In the genomic region with DNA sequence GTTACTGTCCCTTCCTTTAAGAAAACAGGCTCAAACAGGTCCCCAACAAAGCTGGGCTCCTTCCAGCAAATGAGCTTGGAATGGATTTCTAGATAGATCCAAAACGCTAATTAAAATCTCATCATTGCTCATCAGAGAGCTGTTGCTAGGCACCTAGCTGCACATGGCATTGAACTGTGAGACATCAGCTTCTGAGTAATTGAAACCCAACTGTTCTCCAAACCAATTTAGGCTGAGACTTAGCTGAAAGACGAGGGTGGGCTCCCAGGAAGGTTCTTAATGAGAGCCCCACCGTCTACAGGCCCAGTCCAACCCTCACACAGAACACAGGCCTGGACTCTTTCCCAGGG, we compare ENCODE assay signal across 26 cellular contexts. TPM values are rescaled to one million over a fixed set of nuclear protein-coding genes. Genes with fewer than 3 reads are reported as not detected.
DNase-seq lines count a peak whose midpoint lies in the region; ATAC-seq, FAIRE-seq and TF ChIP-seq lines count a peak whose summit lies in the region.
"Had no signal": no experiment of that assay in that cellular context is flagged by ENCODE, and none has a peak within 500 bp of the region (broad histone marks: within the 10 kb centered on the region; RNA-seq: fewer than 3 reads in every experiment).

No MANE protein-coding gene starts in this region.

- CTCF ChIA-PET in activated CD4-positive, alpha-beta T cell treated with anti-CD3 and anti-CD28 coated beads for 36 hours (lab: Charles Lee): no interaction called here

- no peaks in the 10 kb centered on the region for H3K9me3 ChIP-seq in gastrocnemius medialis
- H3K9me3 ChIP-seq: A549, BE2C, right atrium auricular region, tibial artery had no signal

- no peak for TF ChIP-seq POLR2A in gastrocnemius medialis (IDR thresholded peaks at IDR 0.05)

- H3K27ac Mint-ChIP-seq in activated CD4-positive, alpha-beta T cell treated with anti-CD3 and anti-CD28 coated beads for 36 hours: no peak overlapping the region
- no peak overlapping the region for H3K27ac Mint-ChIP-seq in activated naive CD8-positive, alpha-beta T cell treated with anti-CD3 and anti-CD28 coated beads for 36 hours
- H3K27ac Mint-ChIP-seq: activated CD4-positive, alpha-beta memory T cell treated with anti-CD3 and anti-CD28 coated beads, Interleukin-2, amount 10 ng/mL, durations not matched to agents 7 days and 5 days had no signal

- POLR2A ChIA-PET in activated CD4-positive, alpha-beta T cell treated with anti-CD3 and anti-CD28 coated beads for 36 hours (lab: Charles Lee): no interaction called here

- H3K4me3 ChIP-seq in gastrocnemius medialis: no peak overlapping the region
- H3K4me3 ChIP-seq: A549, cardiac muscle cell, right atrium auricular region, tibial artery had no signal

- H3K36me3 Mint-ChIP-seq in activated CD4-positive, alpha-beta T cell treated with anti-CD3 and anti-CD28 coated beads for 36 hours (ENCODE audit: low read depth): no peaks in the 10 kb centered on the region
- H3K36me3 Mint-ChIP-seq in activated naive CD8-positive, alpha-beta T cell treated with anti-CD3 and anti-CD28 coated beads for 36 hours: no peaks in the 10 kb centered on the region

- H3K27me3 Mint-ChIP-seq in activated CD4-positive, alpha-beta T cell treated with anti-CD3 and anti-CD28 coated beads for 36 hours: peaks cover 8% of the 10 kb centered on the region
- H3K27me3 Mint-ChIP-seq in activated naive CD8-positive, alpha-beta T cell treated with anti-CD3 and anti-CD28 coated beads for 36 hours: peaks cover 11% of the 10 kb centered on the region
- H3K27me3 Mint-ChIP-seq: activated CD4-positive, alpha-beta memory T cell treated with anti-CD3 and anti-CD28 coated beads, Interleukin-2, amount 10 ng/mL, durations not matched to agents 7 days and 5 days had no signal

- H3K36me3 ChIP-seq in gastrocnemius medialis: no peaks in the 10 kb centered on the region
- H3K36me3 ChIP-seq: BE2C, cardiac muscle cell, right atrium auricular region, tibial artery had no signal

- TF ChIP-seq CTCF in gastrocnemius medialis (IDR thresholded peaks at IDR 0.05 in 4 of 5, conservative IDR thresholded peaks at IDR 0.05 in 1 of 5): no peak

- ATAC-seq in gastrocnemius medialis: no peak
- no peak for ATAC-seq in activated CD4-positive, alpha-beta T cell treated with anti-CD3 and anti-CD28 coated beads for 36 hours
- ATAC-seq in GM18868 (IDR thresholded peaks at IDR 0.05; ENCODE audit: unreplicated experiment): no peak
- ATAC-seq: A549; naive thymus-derived CD8-positive, alpha-beta T cell; stimulated activated naive CD8-positive, alpha-beta T cell treated with anti-CD3 and anti-CD28 coated beads, Interleukin-15, Interleukin-2, amounts not matched to agents 100 U/mL and 50 U/mL, for 24 hours had no signal

- no peaks in the 10 kb centered on the region for H3K27me3 ChIP-seq in gastrocnemius medialis
- H3K27me3 ChIP-seq: BE2C, cardiac muscle cell, right atrium auricular region, tibial artery had no signal

- H3K4me3 Mint-ChIP-seq in activated CD4-positive, alpha-beta T cell treated with anti-CD3 and anti-CD28 coated beads for 36 hours: no peak overlapping the region
- no peak overlapping the region for H3K4me3 Mint-ChIP-seq in activated naive CD8-positive, alpha-beta T cell treated with anti-CD3 and anti-CD28 coated beads for 36 hours
- H3K4me3 Mint-ChIP-seq: activated CD4-positive, alpha-beta memory T cell treated with anti-CD3 and anti-CD28 coated beads, Interleukin-2, amount 10 ng/mL, durations not matched to agents 7 days and 5 days; naive thymus-derived CD8-positive, alpha-beta T cell had no signal

- intact Hi-C loops in gastrocnemius medialis (cut with DNase I; ENCODE audit: low total_unique reads): no loop called here
- intact Hi-C loops in activated CD4-positive, alpha-beta T cell treated with anti-CD3 and anti-CD28 coated beads for 36 hours (cut with DNase I, micrococcal nuclease): no loop called here

- no peaks in the 10 kb centered on the region for H3K4me1 Mint-ChIP-seq in activated CD4-positive, alpha-beta T cell treated with anti-CD3 and anti-CD28 coated beads for 36 hours
- no peaks in the 10 kb centered on the region for H3K4me1 Mint-ChIP-seq in activated naive CD8-positive, alpha-beta T cell treated with anti-CD3 and anti-CD28 coated beads for 36 hours
- H3K4me1 Mint-ChIP-seq: activated CD4-positive, alpha-beta memory T cell treated with anti-CD3 and anti-CD28 coated beads, Interleukin-2, amount 10 ng/mL, durations not matched to agents 7 days and 5 days; naive thymus-derived CD8-positive, alpha-beta T cell had no signal

- peak; percentile 13 for FAIRE-seq in islet of Langerhans (lab: Jason Lieb, UNC)
- FAIRE-seq: A549 had no signal

- no peaks in the 10 kb centered on the region for H3K9me3 Mint-ChIP-seq in activated CD4-positive, alpha-beta T cell treated with anti-CD3 and anti-CD28 coated beads for 36 hours (ENCODE audit: low read depth)
- H3K9me3 Mint-ChIP-seq in activated naive CD8-positive, alpha-beta T cell treated with anti-CD3 and anti-CD28 coated beads for 36 hours: no peaks in the 10 kb centered on the region
- H3K9me3 Mint-ChIP-seq: activated CD4-positive, alpha-beta memory T cell treated with anti-CD3 and anti-CD28 coated beads, Interleukin-2, amount 10 ng/mL, durations not matched to agents 7 days and 5 days had no signal

- peak overlapping the region; percentile 56 for H3K27ac ChIP-seq in caudate nucleus (ENCODE audit: low read depth, low read length)
- H3K27ac ChIP-seq in gastrocnemius medialis: no peak overlapping the region
- H3K27ac ChIP-seq: A549, cardiac muscle cell, HL-60, right atrium auricular region, tibial artery had no signal

- no peaks in the 10 kb centered on the region for H3K4me1 ChIP-seq in gastrocnemius medialis
- H3K4me1 ChIP-seq: A549, BE2C, right atrium auricular region had no signal

- in situ Hi-C loops in gastrocnemius medialis (cut with MboI; ENCODE audit: low sequenced_read_pairs in 4 of 4): no loop called here

- DNase-seq in Ammon's horn (ENCODE audit: low spot score) (peak; percentile 71), NCI-H1694 treated with DMSO at 0.1 percent for 48 hours (lab: John Stamatoyannopoulos, UW) (peak; percentile 62), caudate nucleus (lab: John Stamatoyannopoulos, UW) (peak in 24 of 61 donors; percentile 10 to 77 (median 38)), gastrocnemius medialis (no peak)
- DNase-seq in activated CD4-positive, alpha-beta T cell treated with anti-CD3 and anti-CD28 coated beads for 36 hours: no peak
- DNase-seq in activated naive CD8-positive, alpha-beta T cell treated with anti-CD3 and anti-CD28 coated beads for 36 hours: no peak
- DNase-seq: activated CD4-positive, alpha-beta memory T cell treated with anti-CD3 and anti-CD28 coated beads, Interleukin-2, amount 10 ng/mL, durations not matched to agents 7 days and 5 days; activated CD4-positive, CD25-positive, alpha-beta regulatory T cell; activated gamma-delta T cell; activated T-cell treated with anti-CD3 and anti-CD28 coated beads for 4 hours; BE2C; DND-41; naive thymus-derived CD8-positive, alpha-beta T cell; OCI-M1; SHP77; stimulated activated CD4-positive, alpha-beta T cell treated with anti-CD3 and anti-CD28 coated beads, Interleukin-4, amount 100 ng/mL, for 4 hours; stimulated activated naive CD8-positive, alpha-beta T cell treated with anti-CD3 and anti-CD28 coated beads, Interleukin-15, Interleukin-2, amounts not matched to agents 100 U/mL and 50 U/mL, for 24 hours; SW 1271; tibial artery had no signal

RNA-seq across cellular contexts. Expression of a gene that starts 59.1 kb away (rescaled TPM):
- total RNA-seq in gastrocnemius medialis: under 1 TPM in 3 of 4 donors, not detected in 1; 0.11 to 0.53 (median 0.49) TPM
- total RNA-seq in activated CD4-positive, alpha-beta T cell treated with anti-CD3 and anti-CD28 coated beads for 36 hours: under 1 TPM in 1 of 2 experiments, not detected in 1; 0.04 TPM
- under 1 TPM in 1 of 2 experiments, not detected in 1; 0.04 TPM for total RNA-seq in activated naive CD8-positive, alpha-beta T cell treated with anti-CD3 and anti-CD28 coated beads for 36 hours
- total RNA-seq: activated CD4-positive, alpha-beta memory T cell treated with anti-CD3 and anti-CD28 coated beads, Interleukin-2, amount 10 ng/mL, durations not matched to agents 7 days and 5 days; cardiac muscle cell; naive thymus-derived CD8-positive, alpha-beta T cell; osteoblast; right atrium auricular region had no signal

Comparison
In these comparisons a context has a peak if more than half of its experiments do, and no peak if none do; other contexts are left out.
1. DNase-seq: peak in Ammon's horn (single experiment) and NCI-H1694 treated with DMSO at 0.1 percent for 48 hours (single experiment); none in gastrocnemius medialis (0 of 2), activated CD4-positive, alpha-beta T cell treated with anti-CD3 and anti-CD28 coated beads for 36 hours (single experiment) and activated naive CD8-positive, alpha-beta T cell treated with anti-CD3 and anti-CD28 coated beads for 36 hours (single experiment).